In the genomic region with DNA sequence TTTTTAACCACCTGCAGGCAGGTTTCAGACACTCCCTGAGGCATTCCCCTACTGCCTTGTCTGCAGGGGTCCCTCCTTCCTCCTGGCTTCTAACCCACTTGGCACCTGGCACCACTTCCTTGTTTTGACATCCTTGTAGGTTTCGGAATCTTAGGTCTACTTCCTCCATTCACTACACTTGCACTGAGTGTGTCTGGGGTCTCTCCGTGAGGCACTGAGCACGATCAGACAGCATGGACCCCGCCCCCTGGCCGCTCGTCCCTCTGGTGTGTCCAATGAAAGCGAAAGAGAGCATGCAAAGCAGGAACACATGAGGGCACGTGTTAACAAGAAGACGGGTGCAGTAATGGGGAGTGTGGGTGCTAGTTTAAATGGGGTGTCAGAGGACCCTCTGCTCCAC, we compare ENCODE assay signal across 8 cellular contexts.
DNase-seq lines count a peak whose midpoint lies in the region; ATAC-seq, FAIRE-seq and TF ChIP-seq lines count a peak whose summit lies in the region.

No MANE protein-coding gene starts in this region.

- peak; percentile 88 for ATAC-seq in GM18519 (IDR thresholded peaks at IDR 0.05; ENCODE audit: low FRiP score, unreplicated experiment)
- ATAC-seq in HG02571 (IDR thresholded peaks at IDR 0.05; ENCODE audit: unreplicated experiment), result peak; percentile 88
- ATAC-seq in aorta (ENCODE audit: low FRiP score), result peak; percentile 33

- no peak for TF ChIP-seq CTCF in colonic mucosa (IDR thresholded peaks at IDR 0.05)

- H3K27ac ChIP-seq in colonic mucosa, result no peak overlapping the region
- H3K27ac ChIP-seq in aorta (ENCODE audit: low read depth in 1 of 2, low read length in 2 of 2), result no peak overlapping the region

- no peaks in the 10 kb centered on the region for H3K4me1 ChIP-seq in colonic mucosa
- H3K4me1 ChIP-seq in aorta (ENCODE audit: control insufficient read depth in 1 of 2, insufficient read depth in 2 of 2, low read length in 2 of 2), result no peaks in the 10 kb centered on the region

- H3K27me3 ChIP-seq in colonic mucosa, result no peaks in the 10 kb centered on the region
- H3K27me3 ChIP-seq in aorta (ENCODE audit: control insufficient read depth in 1 of 2, insufficient read depth in 2 of 2, low read length in 1 of 2), result no peaks in the 10 kb centered on the region

- H3K9me3 ChIP-seq in colonic mucosa, result no peaks in the 10 kb centered on the region
- H3K9me3 ChIP-seq in aorta (ENCODE audit: control insufficient read depth, low read length), result no peaks in the 10 kb centered on the region

- H3K4me3 ChIP-seq in colonic mucosa (peak overlapping the region; percentile 9), aorta (ENCODE audit: low read length in 2 of 2) (no peak overlapping the region)

- intact Hi-C loops in colonic mucosa (cut with DNase I), result no loop called here
- intact Hi-C loops in aorta (cut with DNase I), result no loop called here

- no peak for TF ChIP-seq POLR2A in H54 (IDR thresholded peaks at IDR 0.05; ENCODE audit: low read depth, low read length)

- DNase-seq in MV-4-11 (lab: John Stamatoyannopoulos, UW) (peak; percentile 95), colonic mucosa (peak; percentile 51), aorta (no peak), H54 (ENCODE audit: insufficient read length, low spot score) (no peak), A172 (ENCODE audit: low spot score) (no peak), kidney tubule cell (ENCODE audit: low spot score) (no peak)

- peak overlapping the region in 1 of 2 donors; percentile 21 for H3K9ac ChIP-seq in colonic mucosa (ENCODE audit: low read depth in 2 of 2, low read length in 2 of 2)

- FAIRE-seq in H54 (lab: Jason Lieb, UNC), result no peak

- 56 to 67% methylated on average over 9 of the region's 9 CpGs for WGBS in aorta, 2 donors

- H3K36me3 ChIP-seq in colonic mucosa (no peaks in the 10 kb centered on the region), aorta (ENCODE audit: control insufficient read depth in 1 of 2, insufficient read depth in 2 of 2, low read length in 1 of 2) (no peaks in the 10 kb centered on the region)

Comparison
In these comparisons a context has a peak if more than half of its experiments do, and no peak if none do; other contexts are left out.
1. ATAC-seq: peak in every context shown above with its lines; median percentile 88 in GM18519; 88 in HG02571; 33 in aorta.
2. DNase-seq: peak in MV-4-11 (single experiment) and colonic mucosa (single experiment); none in aorta (0 of 2), H54 (single experiment), A172 (single experiment) and kidney tubule cell (single experiment).